In genomic region chr2:62393293-62393692, GRCh38 we compare ENCODE assay signal across 23 cellular contexts.
DNase-seq lines count a peak whose midpoint lies in the region; ATAC-seq, FAIRE-seq and TF ChIP-seq lines count a peak whose summit lies in the region.
"Had no signal": no experiment of that assay in that cellular context is flagged by ENCODE, and none has a peak within 500 bp of the region (broad histone marks: within the 10 kb centered on the region; RNA-seq: fewer than 3 reads in every experiment).

No MANE protein-coding gene starts in this region.

- TF ChIP-seq EP300 in H1 (IDR thresholded peaks at IDR 0.05; ENCODE audit: borderline replicate concordance in 1 of 2, low read depth in 2 of 2, low read length in 2 of 2), result no peak

- no peak for TF ChIP-seq RAD21 in IMR-90 (IDR thresholded peaks at IDR 0.05; ENCODE audit: low read length)
- TF ChIP-seq RAD21 in H1 (IDR thresholded peaks at IDR 0.05 in 1 of 2, conservative IDR thresholded peaks at IDR 0.05 in 1 of 2; ENCODE audit: low read depth in 2 of 2, low read length in 2 of 2), result no peak

- H2BK12ac ChIP-seq in H1 (ENCODE audit: low read depth, low read length), result no peak overlapping the region

- H4K20me1 ChIP-seq in mammary epithelial cell (ENCODE audit: insufficient read depth, low read length) (no peaks in the 10 kb centered on the region), IMR-90 (ENCODE audit: insufficient read depth, low read length) (no peaks in the 10 kb centered on the region), H1 (replicated peaks in 1 of 2; ENCODE audit: control insufficient read depth in 1 of 2, insufficient read depth in 2 of 2, low read length in 2 of 2) (no peaks in the 10 kb centered on the region)
- H4K20me1 ChIP-seq: BLaER1 treated with 17β-estradiol and CSF1 and Interleukin-3, amounts not matched to agents 10 nM and 100 nM had no signal

- H3K9me3 Mint-ChIP-seq in neural crest cell, result no peaks in the 10 kb centered on the region
- H3K9me3 Mint-ChIP-seq: CD4-positive, alpha-beta T cell; CD8-positive, alpha-beta T cell had no signal

- no peak for FAIRE-seq in H1 (lab: Jason Lieb, UNC)
- FAIRE-seq: A549, D721Med, G401.6, GM12891, GM19239 had no signal

- H3K27me3 Mint-ChIP-seq in neural crest cell (ENCODE audit: low read depth), result no peaks in the 10 kb centered on the region
- H3K27me3 Mint-ChIP-seq: B cell had no signal

- H4K5ac ChIP-seq in IMR-90 (ENCODE audit: low read depth, low read length), result no peak overlapping the region
- no peak overlapping the region for H4K5ac ChIP-seq in H1 (ENCODE audit: insufficient read length, low read depth, low read length)

- H4K91ac ChIP-seq in IMR-90 (ENCODE audit: insufficient read depth, low read depth, low read length) (no peak overlapping the region), H1 (replicated peaks; ENCODE audit: insufficient read length, low read length) (no peak overlapping the region)

- TF ChIP-seq POLR2A in breast epithelium (IDR thresholded peaks at IDR 0.05), result no peak
- TF ChIP-seq POLR2A in IMR-90 (IDR thresholded peaks at IDR 0.05; ENCODE audit: low read depth, low read length), result no peak
- no peak for TF ChIP-seq POLR2A in H1 (IDR thresholded peaks at IDR 0.05; ENCODE audit: control extremely low read depth in 1 of 2, low read depth in 2 of 2, low read length in 2 of 2)

- H3K14ac ChIP-seq in IMR-90 (replicated peaks; ENCODE audit: low read depth, low read length) (no peak overlapping the region), H1 (ENCODE audit: insufficient read length) (no peak overlapping the region)

- dilution Hi-C loops in mammary epithelial cell (cut with HindIII; ENCODE audit: low sequenced_read_pairs) (no loop called here), IMR-90 (cut with HindIII; ENCODE audit: low sequenced_read_pairs, unreplicated experiment) (no loop called here)

- CTCF ChIA-PET in mammary epithelial cell (lab: Charles Lee; ENCODE audit: low non-redundant PET), result no interaction called here
- CTCF ChIA-PET in IMR-90 (lab: Yijun Ruan, JAX), result no interaction called here
- CTCF ChIA-PET in H1 (lab: Charles Lee; ENCODE audit: partially characterized antibody), result interaction anchor here (1.2 kb wide), 1 partner anchor 9 kb away, joined by 3 read pairs; no protein-coding TSS in a partner anchor

- peaks cover 3% of the 10 kb centered on the region for H3K4me1 ChIP-seq in mammary epithelial cell (ENCODE audit: insufficient read depth, low read length)
- H3K4me1 ChIP-seq in breast epithelium, result no peaks in the 10 kb centered on the region
- H3K4me1 ChIP-seq in IMR-90 (ENCODE audit: control insufficient read depth, insufficient read depth, low read length), result no peaks in the 10 kb centered on the region
- H3K4me1 ChIP-seq in H1 (replicated peaks in 1 of 4; ENCODE audit: control insufficient read depth in 3 of 4, insufficient read depth in 4 of 4, low read length in 3 of 4), result no peaks in the 10 kb centered on the region
- H3K4me1 ChIP-seq: A549, Caco-2 had no signal

- H3K79me2 ChIP-seq in mammary epithelial cell (ENCODE audit: insufficient read depth, low read length), result no peaks in the 10 kb centered on the region
- no peaks in the 10 kb centered on the region for H3K79me2 ChIP-seq in H1 (ENCODE audit: control insufficient read depth in 1 of 2, insufficient read depth in 2 of 2, low read length in 2 of 2)

- no peak overlapping the region for H3K4me2 ChIP-seq in mammary epithelial cell (ENCODE audit: insufficient read depth, low read depth, low read length)
- H3K4me2 ChIP-seq in IMR-90 (ENCODE audit: low read depth, low read length), result no peak overlapping the region
- H3K4me2 ChIP-seq in H1 (ENCODE audit: insufficient read depth in 1 of 2, low read depth in 2 of 2, low read length in 2 of 2), result no peak overlapping the region
- H3K4me2 ChIP-seq: A549; BLaER1 treated with 17β-estradiol and CSF1 and Interleukin-3, amounts not matched to agents 10 nM and 100 nM had no signal

- H2BK5ac ChIP-seq in IMR-90 (ENCODE audit: low read depth, low read length, poor library complexity, severe bottlenecking) (no peak overlapping the region), H1 (ENCODE audit: low read depth, low read length) (no peak overlapping the region)

- H3K27ac Mint-ChIP-seq in neural crest cell (ENCODE audit: unreplicated experiment), result peak overlapping the region; percentile 22
- H3K27ac Mint-ChIP-seq: B cell; CD4-positive, alpha-beta T cell; CD8-positive, alpha-beta T cell had no signal

- WGBS in mammary epithelial cell (ENCODE audit: low coverage, missing lambda C conversion rate), result 34% methylated on average over 3 of the region's 3 CpGs
- WGBS in IMR-90 (ENCODE audit: extremely low coverage in 2 of 2, insufficient read length in 1 of 2), 2 experiments, result no CpG with 5 or more reads among the region's 3 CpGs
- WGBS in H1 (ENCODE audit: extremely low coverage in 1 of 2, insufficient coverage in 1 of 2, insufficient read length in 1 of 2, insufficient replicate concordance in 2 of 2, low coverage in 1 of 2, low lambda C conversion rate in 2 of 2, missing lambda C conversion rate in 1 of 2), 2 experiments, result 89% methylated on average over 3 of the region's 3 CpGs; no CpG with 5 or more reads in 1 of the 2 experiments

- in situ Hi-C loops in mammary epithelial cell (cut with MboI; ENCODE audit: low sequenced_read_pairs in 2 of 2), result no loop called here
- in situ Hi-C loops in IMR-90 (cut with MboI; ENCODE audit: low sequenced_read_pairs), result no loop called here

- H3K4me3 ChIP-seq in mammary epithelial cell (replicated peaks in 1 of 3; ENCODE audit: insufficient read depth in 1 of 3, low read depth in 2 of 3, low read length in 3 of 3), result no peak overlapping the region
- H3K4me3 ChIP-seq in breast epithelium, result no peak overlapping the region
- no peak overlapping the region for H3K4me3 ChIP-seq in IMR-90 (ENCODE audit: insufficient read depth, low read depth, low read length)
- H3K4me3 ChIP-seq in H1 (ENCODE audit: extremely low read depth in 1 of 4, insufficient read depth in 2 of 4, low read depth in 3 of 4, low read length in 4 of 4), result no peak overlapping the region
- H3K4me3 ChIP-seq: A549; BLaER1 treated with 17β-estradiol and CSF1 and Interleukin-3, amounts not matched to agents 10 nM and 100 nM had no signal

- no peaks in the 10 kb centered on the region for H3K79me1 ChIP-seq in IMR-90 (ENCODE audit: low read depth in 1 of 2, low read length in 2 of 2)
- no peaks in the 10 kb centered on the region for H3K79me1 ChIP-seq in H1 (ENCODE audit: low read depth, low read length)

- BruUV-seq in mammary epithelial cell (replicated peaks; lab: Mats Ljungman, UMichigan) (no TSS peak), IMR-90 (replicated peaks; lab: Mats Ljungman, UMichigan) (no TSS peak)

- DNase-seq in mammary epithelial cell, result peak; percentile 24
- no peak for DNase-seq in breast epithelium (ENCODE audit: low spot score in 2 of 2)
- DNase-seq in IMR-90, result no peak
- no peak for DNase-seq in H1 (ENCODE audit: low read depth in 1 of 2, low spot score in 2 of 2)
- no peak for DNase-seq in neural crest cell (ENCODE audit: low read depth, low spot score)
- no peak for DNase-seq in NOMO-1 treated with DMSO at 0.1 percent for 48 hours (lab: John Stamatoyannopoulos, UW; ENCODE audit: unreplicated experiment)
- DNase-seq: AML-193; Caco-2; Calu3; CD4-positive, alpha-beta T cell; CD8-positive, alpha-beta T cell; DMS79 treated with DMSO at 0.1 percent for 48 hours; GF-D8 had no signal

- no peak overlapping the region for H2BK15ac ChIP-seq in IMR-90 (ENCODE audit: low read depth, low read length)
- H2BK15ac ChIP-seq in H1 (ENCODE audit: low read length), result no peak overlapping the region

- H3K23me2 ChIP-seq in H1 (ENCODE audit: low read depth, low read length), result no peaks in the 10 kb centered on the region

- H2BK20ac ChIP-seq in IMR-90 (ENCODE audit: low read depth, low read length), result no peak overlapping the region
- peak overlapping the region; percentile 72; the same call in 1 of the 2 replicates for H2BK20ac ChIP-seq in H1 (ENCODE audit: low read length)

- H3K36me3 ChIP-seq in mammary epithelial cell (ENCODE audit: insufficient read depth, low read length) (no peaks in the 10 kb centered on the region), breast epithelium (no peaks in the 10 kb centered on the region), IMR-90 (ENCODE audit: control insufficient read depth, insufficient read depth, low read length) (no peaks in the 10 kb centered on the region), H1 (ENCODE audit: control insufficient read depth in 2 of 4, insufficient read depth in 4 of 4, low read length in 3 of 4) (no peaks in the 10 kb centered on the region)
- H3K36me3 ChIP-seq: BLaER1 treated with 17β-estradiol and CSF1 and Interleukin-3, amounts not matched to agents 10 nM and 100 nM had no signal

- no peak overlapping the region for H3K4ac ChIP-seq in IMR-90 (ENCODE audit: low read depth, low read length)
- no peak overlapping the region for H3K4ac ChIP-seq in H1 (replicated peaks; ENCODE audit: insufficient read length, low read depth, low read length)

- H3K23ac ChIP-seq in IMR-90 (ENCODE audit: low read depth, low read length), result no peak overlapping the region
- H3K23ac ChIP-seq in H1 (ENCODE audit: insufficient read length), result no peak overlapping the region

- H4K8ac ChIP-seq in IMR-90 (ENCODE audit: low read depth in 2 of 2, low read length in 2 of 2) (no peak overlapping the region), H1 (ENCODE audit: extremely low read depth, insufficient read depth, low read length) (no peak overlapping the region)

- H3K56ac ChIP-seq in IMR-90 (ENCODE audit: extremely low read depth, insufficient read depth, low read length) (no peak overlapping the region), H1 (replicated peaks; ENCODE audit: insufficient read length, low read depth, low read length) (no peak overlapping the region)

- no peaks in the 10 kb centered on the region for H3K9me1 ChIP-seq in IMR-90 (ENCODE audit: insufficient read depth, low read length)

- H3K4me3 Mint-ChIP-seq in neural crest cell, result no peak overlapping the region
- H3K4me3 Mint-ChIP-seq: B cell; CD4-positive, alpha-beta T cell; CD8-positive, alpha-beta T cell had no signal

- peak overlapping the region; percentile 45 for H2AK9ac ChIP-seq in IMR-90 (replicated peaks; ENCODE audit: low read depth, low read length, poor library complexity)

- H3K9ac ChIP-seq in mammary epithelial cell (ENCODE audit: insufficient read depth, low read length) (no peak overlapping the region), IMR-90 (ENCODE audit: low read depth, low read length) (no peak overlapping the region), H1 (replicated peaks in 1 of 4; ENCODE audit: extremely low read depth in 1 of 4, low read depth in 3 of 4, low read length in 3 of 4) (no peak overlapping the region)
- H3K9ac ChIP-seq: BLaER1 treated with 17β-estradiol and CSF1 and Interleukin-3, amounts not matched to agents 10 nM and 100 nM had no signal

- no peak overlapping the region for H2AFZ ChIP-seq in mammary epithelial cell (ENCODE audit: low read depth, low read length)
- H2AFZ ChIP-seq in IMR-90 (replicated peaks; ENCODE audit: low read length, poor library complexity), result no peak overlapping the region
- H2AFZ ChIP-seq in H1 (ENCODE audit: low read length), result no peak overlapping the region

- no peaks in the 10 kb centered on the region for H3K36me3 Mint-ChIP-seq in neural crest cell (ENCODE audit: low read depth)
- H3K36me3 Mint-ChIP-seq: CD8-positive, alpha-beta T cell had no signal

- H3K18ac ChIP-seq in IMR-90 (ENCODE audit: low read depth, low read length) (no peak overlapping the region), H1 (ENCODE audit: extremely low read depth, low read length) (no peak overlapping the region)

- H2AK5ac ChIP-seq in IMR-90 (ENCODE audit: low read depth, low read length) (no peak overlapping the region), H1 (ENCODE audit: low read depth, low read length) (no peak overlapping the region)

- POLR2A ChIA-PET in IMR-90 (lab: Charles Lee; ENCODE audit: unreplicated experiment), result no interaction called here
- POLR2A ChIA-PET in H1 (lab: Charles Lee; ENCODE audit: partially characterized antibody), result no interaction called here

- H2BK120ac ChIP-seq in IMR-90 (ENCODE audit: low read depth, low read length) (no peak overlapping the region), H1 (replicated peaks; ENCODE audit: low read depth, low read length) (no peak overlapping the region)

- H3K9me3 ChIP-seq in mammary epithelial cell (replicated peaks; ENCODE audit: insufficient read depth, low read length), result no peaks in the 10 kb centered on the region
- H3K9me3 ChIP-seq in breast epithelium, result no peaks in the 10 kb centered on the region
- no peaks in the 10 kb centered on the region for H3K9me3 ChIP-seq in IMR-90 (ENCODE audit: control insufficient read depth, insufficient read depth, low read length)
- no peaks in the 10 kb centered on the region for H3K9me3 ChIP-seq in H1 (ENCODE audit: insufficient read depth in 2 of 2, low read depth in 1 of 2, low read length in 1 of 2)
- H3K9me3 ChIP-seq: A549; BLaER1 treated with 17β-estradiol and CSF1 and Interleukin-3, amounts not matched to agents 10 nM and 100 nM; Caco-2 had no signal

- TF ChIP-seq CTCF in mammary epithelial cell (conservative IDR thresholded peaks at IDR 0.05 in 1 of 2, IDR thresholded peaks at IDR 0.05 in 1 of 2; ENCODE audit: extremely low read depth in 1 of 2, insufficient read depth in 1 of 2, low read depth in 1 of 2, low read length in 2 of 2) (no peak), breast epithelium (IDR thresholded peaks at IDR 0.05) (no peak), IMR-90 (conservative IDR thresholded peaks at IDR 0.05; ENCODE audit: low read depth, low read length) (no peak), H1 (IDR thresholded peaks at IDR 0.05; ENCODE audit: control extremely low read depth in 1 of 3, insufficient read depth in 1 of 3, low read depth in 1 of 3, low read length in 3 of 3) (no peak), neural crest cell (conservative IDR thresholded peaks at IDR 0.05) (no peak)

- intact Hi-C loops in mammary epithelial cell (cut with micrococcal nuclease), result no loop called here
- intact Hi-C loops in breast epithelium (cut with DNase I; ENCODE audit: low total_unique reads), result no loop called here
- intact Hi-C loops in IMR-90 (cut with micrococcal nuclease), result no loop called here

- no peak overlapping the region for H3K27ac ChIP-seq in mammary epithelial cell (ENCODE audit: insufficient read depth, low read depth, low read length)
- no peak overlapping the region for H3K27ac ChIP-seq in breast epithelium
- no peak overlapping the region for H3K27ac ChIP-seq in IMR-90 (ENCODE audit: insufficient read depth, low read length)
- no peak overlapping the region for H3K27ac ChIP-seq in H1 (ENCODE audit: low read depth, low read length)
- H3K27ac ChIP-seq: 22Rv1; A549; BLaER1 treated with 17β-estradiol and CSF1 and Interleukin-3, amounts not matched to agents 10 nM and 100 nM; C4-2B had no signal

- ATAC-seq in IMR-90 (ENCODE audit: low read depth), result no peak
- ATAC-seq in HG03469 (IDR thresholded peaks at IDR 0.05; ENCODE audit: unreplicated experiment), result no peak
- ATAC-seq: A549; CD8-positive, alpha-beta T cell had no signal

- H3K27me3 ChIP-seq in mammary epithelial cell (ENCODE audit: insufficient read depth, low read length) (no peaks in the 10 kb centered on the region), breast epithelium (no peaks in the 10 kb centered on the region), IMR-90 (ENCODE audit: control insufficient read depth, insufficient read depth, low read length) (0 out of 2 replicates have a peak, but pooled peaks cover 2% of the 10 kb centered on the region), H1 (replicated peaks in 1 of 4; ENCODE audit: control insufficient read depth in 3 of 4, extremely low read depth in 1 of 4, insufficient read depth in 3 of 4, low read length in 3 of 4) (no peaks in the 10 kb centered on the region)
- H3K27me3 ChIP-seq: BLaER1 treated with 17β-estradiol and CSF1 and Interleukin-3, amounts not matched to agents 10 nM and 100 nM had no signal

- no peaks in the 10 kb centered on the region for H3K4me1 Mint-ChIP-seq in neural crest cell
